Comparison of ENCODE assay signal across 24 cellular contexts in the genomic region with DNA sequence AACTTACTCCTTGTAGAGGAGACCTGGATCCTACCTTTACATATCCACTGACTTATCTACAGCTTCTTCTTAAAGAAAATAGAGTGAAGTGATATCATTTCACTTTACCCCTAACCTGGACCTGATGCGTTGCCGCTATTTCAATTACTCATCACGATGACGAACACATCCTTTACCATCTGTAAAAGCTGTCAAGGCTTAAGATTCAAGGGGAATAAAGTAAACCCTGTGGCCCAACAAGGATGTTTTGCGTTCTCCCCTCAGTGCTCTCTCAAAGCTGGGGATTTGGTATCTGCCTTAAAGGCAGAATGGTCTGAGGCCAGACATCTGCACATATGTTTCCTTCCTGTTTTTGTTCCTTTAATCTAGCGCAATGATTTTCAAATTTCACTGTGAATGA.
A peak's percentile ranks its signal among the peaks of the same experiment; 100 is the strongest.
DNase-seq lines count a peak whose midpoint lies in the region; FAIRE-seq and TF ChIP-seq lines count a peak whose summit lies in the region.
"Had no signal": no experiment of that assay in that cellular context is flagged by ENCODE, and none has a peak within 500 bp of the region (broad histone marks: within the 10 kb centered on the region; RNA-seq: fewer than 3 reads in every experiment).

No MANE protein-coding gene starts in this region.

- no peak overlapping the region for H2BK12ac ChIP-seq in neuronal stem cell (ENCODE audit: low read length)

- H3K27ac ChIP-seq in astrocyte (ENCODE audit: low read depth, low read length): no peak overlapping the region
- no peak overlapping the region for H3K27ac ChIP-seq in neuronal stem cell (replicated peaks; ENCODE audit: low read length)
- no peak overlapping the region for H3K27ac ChIP-seq in caudate nucleus (ENCODE audit: low read depth, low read length)
- H3K27ac ChIP-seq: HL-60, lower lobe of right lung, RWPE1, SK-N-MC, tibial artery had no signal

- H3K23ac ChIP-seq in neuronal stem cell (ENCODE audit: low read depth, low read length, poor library complexity): no peak overlapping the region

- peaks cover 3% of the 10 kb centered on the region for H3K9me3 Mint-ChIP-seq in astrocyte (ENCODE audit: unreplicated experiment)
- H3K9me3 Mint-ChIP-seq: stimulated activated naive CD8-positive, alpha-beta T cell treated with anti-CD3 and anti-CD28 coated beads, Interleukin-15, Interleukin-2, amounts not matched to agents 100 ng/mL and 50 ng/mL, for 24 hours had no signal

- no peaks in the 10 kb centered on the region for H3K4me1 Mint-ChIP-seq in astrocyte (ENCODE audit: low read depth, unreplicated experiment)

- DNase-seq in EH (ENCODE audit: low read depth) (peak; percentile 78), Kasumi-1 (lab: John Stamatoyannopoulos, UW) (peak; percentile 15 to 35), astrocyte (ENCODE audit: low read depth) (peak; percentile 58), neuronal stem cell (ENCODE audit: low spot score) (no peak), dedifferentiated amniotic fluid mesenchymal stem cell (ENCODE audit: extremely low spot score) (no peak), caudate nucleus (lab: John Stamatoyannopoulos, UW) (no peak)
- no peak for DNase-seq in stimulated activated CD4-positive, alpha-beta T cell treated with anti-CD3 and anti-CD28 coated beads, Interleukin-12 subunit alpha, Interleukin-12 subunit beta, amount 100 ng/mL, for 4 hours
- DNase-seq: activated CD8-positive, alpha-beta T cell treated with anti-CD3 and anti-CD28 coated beads, Interleukin-2, amount 10 ng/mL, durations not matched to agents 7 days and 5 days; activated naive CD4-positive, alpha-beta T cell treated with anti-CD3 and anti-CD28 coated beads, Interleukin-2, amount 50 U/mL, for 16 hours; cerebellar nuclear complex; COR-L47; effector CD4-positive, alpha-beta T cell; erythroblast; lower lobe of right lung; small intestine; stimulated activated CD4-positive, alpha-beta T cell treated with anti-CD3 and anti-CD28 coated beads, Interleukin-2, amount 100 ng/mL, for 48 hours; tibial artery had no signal

- H3K4ac ChIP-seq in neuronal stem cell (ENCODE audit: low read length): no peak overlapping the region

- H3K18ac ChIP-seq in neuronal stem cell (ENCODE audit: low read length): no peak overlapping the region

- no peak overlapping the region for H3K4me3 Mint-ChIP-seq in astrocyte (ENCODE audit: unreplicated experiment)
- H3K4me3 Mint-ChIP-seq: activated CD8-positive, alpha-beta T cell treated with anti-CD3 and anti-CD28 coated beads, Interleukin-2, amount 10 ng/mL, durations not matched to agents 7 days and 5 days; stimulated activated naive CD8-positive, alpha-beta T cell treated with anti-CD3 and anti-CD28 coated beads, Interleukin-15, Interleukin-2, amounts not matched to agents 100 ng/mL and 50 ng/mL, for 24 hours had no signal

- H3K79me1 ChIP-seq in neuronal stem cell (ENCODE audit: low read depth, low read length): no peaks in the 10 kb centered on the region

- no peak for TF ChIP-seq CTCF in astrocyte (IDR thresholded peaks at IDR 0.05; ENCODE audit: insufficient read depth, low read depth, low read length)

- H4K8ac ChIP-seq in neuronal stem cell (ENCODE audit: low read depth, low read length): no peak overlapping the region

- no peaks in the 10 kb centered on the region for H3K27me3 Mint-ChIP-seq in astrocyte (ENCODE audit: low read depth, unreplicated experiment)
- H3K27me3 Mint-ChIP-seq: stimulated activated naive CD8-positive, alpha-beta T cell treated with anti-CD3 and anti-CD28 coated beads, Interleukin-15, Interleukin-2, amounts not matched to agents 100 ng/mL and 50 ng/mL, for 24 hours had no signal

- H2BK5ac ChIP-seq in neuronal stem cell (ENCODE audit: low read length): no peak overlapping the region

- peak overlapping the region; percentile 0 for H2AFZ ChIP-seq in astrocyte (ENCODE audit: low read depth, low read length)
- peak overlapping the region; percentile 4 for H2AFZ ChIP-seq in neuronal stem cell (ENCODE audit: low read length)

- H3K9ac ChIP-seq in astrocyte (ENCODE audit: low read length) (no peak overlapping the region), neuronal stem cell (ENCODE audit: low read depth, low read length, poor library complexity) (no peak overlapping the region)

- H3K4me3 ChIP-seq in astrocyte (ENCODE audit: insufficient read depth, low read depth, low read length) (no peak overlapping the region), neuronal stem cell (ENCODE audit: low read length in 2 of 2) (no peak overlapping the region)
- H3K4me3 ChIP-seq: lower lobe of right lung, SK-N-MC, tibial artery had no signal

- H4K91ac ChIP-seq in neuronal stem cell (ENCODE audit: low read depth, low read length, poor library complexity): no peak overlapping the region

- no CpG with 5 or more reads among the region's 6 CpGs for WGBS in neuronal stem cell (ENCODE audit: extremely low coverage in 2 of 2, insufficient read length in 2 of 2, insufficient replicate concordance in 1 of 2), 2 donors

- H3K27ac Mint-ChIP-seq in astrocyte (ENCODE audit: unreplicated experiment): no peak overlapping the region
- H3K27ac Mint-ChIP-seq: activated CD8-positive, alpha-beta T cell treated with anti-CD3 and anti-CD28 coated beads, Interleukin-2, amount 10 ng/mL, durations not matched to agents 7 days and 5 days; stimulated activated naive CD8-positive, alpha-beta T cell treated with anti-CD3 and anti-CD28 coated beads, Interleukin-15, Interleukin-2, amounts not matched to agents 100 ng/mL and 50 ng/mL, for 24 hours had no signal

- H4K20me1 ChIP-seq in astrocyte (ENCODE audit: insufficient read depth, low read length): no peaks in the 10 kb centered on the region

- no peak overlapping the region for H2AK5ac ChIP-seq in neuronal stem cell (ENCODE audit: low read depth, low read length)

- H2BK120ac ChIP-seq in neuronal stem cell (ENCODE audit: low read depth, low read length): no peak overlapping the region

- H3K4me1 ChIP-seq in astrocyte (ENCODE audit: insufficient read depth, low read length) (peaks cover 5% of the 10 kb centered on the region), neuronal stem cell (ENCODE audit: control insufficient read depth in 2 of 2, insufficient read depth in 1 of 2, low read depth in 1 of 2, low read length in 2 of 2) (no peaks in the 10 kb centered on the region)
- H3K4me1 ChIP-seq: lower lobe of right lung, tibial artery had no signal

- H3K4me2 ChIP-seq in astrocyte (ENCODE audit: low read length) (no peak overlapping the region), neuronal stem cell (ENCODE audit: insufficient read depth, low read length, poor library complexity, severe bottlenecking) (no peak overlapping the region)

- H3K9me3 ChIP-seq in astrocyte (ENCODE audit: insufficient read depth, low read depth, low read length): no peaks in the 10 kb centered on the region
- no peaks in the 10 kb centered on the region for H3K9me3 ChIP-seq in neuronal stem cell (replicated peaks in 1 of 2; ENCODE audit: control insufficient read depth in 2 of 2, insufficient read depth in 1 of 2, low read depth in 1 of 2, low read length in 2 of 2)
- H3K9me3 ChIP-seq: lower lobe of right lung, tibial artery had no signal

- no peak overlapping the region for H3K14ac ChIP-seq in neuronal stem cell (ENCODE audit: low read length)

- H3K36me3 Mint-ChIP-seq in astrocyte (ENCODE audit: low read depth, unreplicated experiment): no peaks in the 10 kb centered on the region

- FAIRE-seq in astrocyte (lab: Jason Lieb, UNC): no peak
- FAIRE-seq: frontal cortex, H1, keratinocyte, small intestine had no signal

- no peak overlapping the region for H2BK15ac ChIP-seq in neuronal stem cell (ENCODE audit: low read length)

- H3K36me3 ChIP-seq in astrocyte (ENCODE audit: insufficient read depth, low read length) (no peaks in the 10 kb centered on the region), neuronal stem cell (replicated peaks in 1 of 2; ENCODE audit: control insufficient read depth in 2 of 2, insufficient read depth in 2 of 2, low read length in 2 of 2) (no peaks in the 10 kb centered on the region)
- H3K36me3 ChIP-seq: lower lobe of right lung, tibial artery had no signal

- no peaks in the 10 kb centered on the region for H3K27me3 ChIP-seq in astrocyte (ENCODE audit: insufficient read depth, low read length)
- no peaks in the 10 kb centered on the region for H3K27me3 ChIP-seq in neuronal stem cell (ENCODE audit: control insufficient read depth in 3 of 3, insufficient read depth in 3 of 3, low read depth in 1 of 3, low read length in 3 of 3)
- H3K27me3 ChIP-seq: tibial artery had no signal

- H3K79me2 ChIP-seq in astrocyte (ENCODE audit: insufficient read depth, low read length): no peaks in the 10 kb centered on the region

Comparison
In these comparisons a context has a peak if more than half of its experiments do, and no peak if none do; other contexts are left out.
1. DNase-seq: peak in EH (single experiment), Kasumi-1 (2 of 2) and astrocyte (single experiment); none in neuronal stem cell (single experiment), dedifferentiated amniotic fluid mesenchymal stem cell (single experiment), stimulated activated CD4-positive, alpha-beta T cell treated with anti-CD3 and anti-CD28 coated beads, Interleukin-12 subunit alpha, Interleukin-12 subunit beta, amount 100 ng/mL, for 4 hours (single experiment) and caudate nucleus (0 of 61).